In genomic region chr19:12399901-12400617, GRCh38 we compare ENCODE assay signal across 7 cellular contexts. TPM values are rescaled to one million over a fixed set of nuclear protein-coding genes. Genes with fewer than 3 reads are reported as not detected.
DNase-seq lines count a peak whose midpoint lies in the region; ATAC-seq and TF ChIP-seq lines count a peak whose summit lies in the region.
"Not testable (repeated sequence)": the region's sequence is repeated elsewhere in the genome, so short reads cannot be mapped to it uniquely, and the experiment has no call there.

No MANE protein-coding gene starts in this region.

- intact Hi-C loops in dorsolateral prefrontal cortex (cut with DNase I), result loop anchor here in 1 of 2 donors (5.0 kb wide), 2 partner anchors 33 to 42 kb away; partner anchors contain the start of genes ZNF442 and ZNF443

- H3K4me3 ChIP-seq in dorsolateral prefrontal cortex, result peak overlapping the region; percentile 35 to 92 (median 82)
- H3K4me3 ChIP-seq in kidney epithelial cell (ENCODE audit: low read depth, low read length), result peak overlapping the region; percentile 82
- H3K4me3 ChIP-seq in skeletal muscle cell (ENCODE audit: low read depth, low read length), result peak overlapping the region; percentile 76

- DNase-seq in NCI-H1105 (lab: John Stamatoyannopoulos, UW) (peak; percentile 2), dorsolateral prefrontal cortex (peak in 2 of 10 donors; percentile 3 to 26), kidney epithelial cell (ENCODE audit: low read depth) (peak; percentile 21)
- peak; percentile 38 to 51 for DNase-seq in activated CD4-positive, alpha-beta T cell treated with anti-CD3 and anti-CD28 coated beads, Interleukin-2, amount 50 U/mL, for 48 hours
- not testable (repeated sequence) for DNase-seq in skeletal muscle cell (ENCODE audit: low read depth)

- peak; percentile 43 for ATAC-seq in GM18861 (IDR thresholded peaks at IDR 0.05; ENCODE audit: unreplicated experiment)
- ATAC-seq in HG02870 (IDR thresholded peaks at IDR 0.05; ENCODE audit: unreplicated experiment), result peak; percentile 24

- H3K27me3 ChIP-seq in dorsolateral prefrontal cortex; kidney epithelial cell (ENCODE audit: control insufficient read depth, insufficient read depth, low read length): not testable (repeated sequence)

- H3K27ac ChIP-seq in dorsolateral prefrontal cortex, result peak overlapping the region in 45 of 59 donors; percentile 14 to 90 (median 73)

- H3K36me3 ChIP-seq in kidney epithelial cell (ENCODE audit: control insufficient read depth, insufficient read depth, low read length), result not testable (repeated sequence)

- not testable (repeated sequence) for TF ChIP-seq CTCF in dorsolateral prefrontal cortex (IDR thresholded peaks at IDR 0.05 in 54 of 56, conservative IDR thresholded peaks at IDR 0.05 in 2 of 56; ENCODE audit: low read depth in 1 of 56, partially characterized antibody in 56 of 56); kidney epithelial cell (IDR thresholded peaks at IDR 0.05; ENCODE audit: insufficient read depth, low read length, poor library complexity, severe bottlenecking)

RNA-seq across cellular contexts. Expression of gene ZNF799, which starts 1.0 kb away (rescaled TPM):
- 1 to 10 TPM; 2.2 to 7.1 (median 4.3) TPM for total RNA-seq in dorsolateral prefrontal cortex
- total RNA-seq in kidney epithelial cell, result 2.3 and 2.6 TPM in 2 replicates

RNA-seq across cellular contexts. Expression of gene ZNF442, which starts 34.6 kb away (rescaled TPM):
- total RNA-seq in dorsolateral prefrontal cortex (10 to 100 TPM in 5 of 120 experiments, 1 to 10 TPM in 115; 1.8 to 12.5 (median 4.0) TPM), kidney epithelial cell (0.34 and 0.46 TPM in 2 replicates)

RNA-seq across cellular contexts. Expression of gene ZNF443, which starts 40.8 kb away (rescaled TPM):
- 1 to 10 TPM; 2.2 to 9.7 (median 5.7) TPM for total RNA-seq in dorsolateral prefrontal cortex
- total RNA-seq in kidney epithelial cell, result 3.4 and 3.6 TPM in 2 replicates
